22 cellular contexts compared by ENCODE assay signal in genomic region chr22:47093720-47094119, GRCh38.
DNase-seq lines count a peak whose midpoint lies in the region; ATAC-seq, FAIRE-seq and TF ChIP-seq lines count a peak whose summit lies in the region.
"Had no signal": no experiment of that assay in that cellular context is flagged by ENCODE, and none has a peak within 500 bp of the region (broad histone marks: within the 10 kb centered on the region; RNA-seq: fewer than 3 reads in every experiment).

No MANE protein-coding gene starts in this region.

- peaks cover 42% of the 10 kb centered on the region for H3K4me1 Mint-ChIP-seq in activated T-helper 17 cell treated with anti-CD3 and anti-CD28 coated beads, Interleukin-2, amount 50 U/mL, for 72 hours
- peaks cover 12% of the 10 kb centered on the region for H3K4me1 Mint-ChIP-seq in osteocyte (ENCODE audit: unreplicated experiment)

- in situ Hi-C loops in GM13977 (cut with MboI; ENCODE audit: low pct_unique_long_range_greater_than_20kb, low sequenced_read_pairs, unreplicated experiment) = no loop called here

- peak; percentile 56 for FAIRE-seq in urothelium cell line (lab: Jason Lieb, UNC)
- FAIRE-seq: A204.1, GM12878, GM18507 had no signal

- peak overlapping the region; percentile 25 for H3K4me3 Mint-ChIP-seq in activated T-helper 17 cell treated with anti-CD3 and anti-CD28 coated beads, Interleukin-2, amount 50 U/mL, for 72 hours
- no peak overlapping the region for H3K4me3 Mint-ChIP-seq in osteocyte (ENCODE audit: unreplicated experiment)
- H3K4me3 Mint-ChIP-seq: B cell; CD4-positive, CD25-positive, alpha-beta regulatory T cell; CD8-positive, alpha-beta T cell; GM23338; H9; HFFc6 had no signal

- no peaks in the 10 kb centered on the region for H3K27me3 Mint-ChIP-seq in activated T-helper 17 cell treated with anti-CD3 and anti-CD28 coated beads, Interleukin-2, amount 50 U/mL, for 72 hours
- H3K27me3 Mint-ChIP-seq in osteocyte (ENCODE audit: unreplicated experiment) = no peaks in the 10 kb centered on the region
- H3K27me3 Mint-ChIP-seq: B cell; CD4-positive, CD25-positive, alpha-beta regulatory T cell had no signal

- peaks cover 12% of the 10 kb centered on the region for H3K9me3 Mint-ChIP-seq in activated T-helper 17 cell treated with anti-CD3 and anti-CD28 coated beads, Interleukin-2, amount 50 U/mL, for 72 hours
- H3K9me3 Mint-ChIP-seq in osteocyte (ENCODE audit: unreplicated experiment) = peaks cover 8% of the 10 kb centered on the region
- H3K9me3 Mint-ChIP-seq: CD8-positive, alpha-beta T cell had no signal

- no peak overlapping the region for H3K27ac Mint-ChIP-seq in activated T-helper 17 cell treated with anti-CD3 and anti-CD28 coated beads, Interleukin-2, amount 50 U/mL, for 72 hours
- no peak overlapping the region for H3K27ac Mint-ChIP-seq in osteocyte (ENCODE audit: unreplicated experiment)
- H3K27ac Mint-ChIP-seq: B cell; CD8-positive, alpha-beta T cell; GM23338; H9; HFFc6 had no signal

- DNase-seq in activated CD8-positive, alpha-beta memory T cell treated with anti-CD3 and anti-CD28 coated beads for 24 hours = peak; percentile 11
- DNase-seq in activated CD8-positive, alpha-beta memory T cell treated with anti-CD3 and anti-CD28 coated beads, Interleukin-2, amount 50 U/mL, for 4 hours = no peak
- peak; percentile 36 for DNase-seq in osteocyte (ENCODE audit: extremely low spot score, unreplicated experiment)
- DNase-seq in urothelium cell line (ENCODE audit: low spot score) = no peak
- no peak for DNase-seq in GM13977 (ENCODE audit: low spot score)
- DNase-seq: Caco-2; CD4-positive, CD25-positive, alpha-beta regulatory T cell; CD8-positive, alpha-beta T cell; DMS153; EL; GDM1; H9; HFFc6 had no signal

- TF ChIP-seq CTCF in osteocyte (IDR thresholded peaks at IDR 0.05) = no peak
- no peak for TF ChIP-seq CTCF in GM13977 (IDR thresholded peaks at IDR 0.05; ENCODE audit: extremely low read depth, insufficient read depth, missing control alignments)

- ATAC-seq in activated T-helper 17 cell treated with anti-CD3 and anti-CD28 coated beads, Interleukin-2, amount 50 U/mL, for 72 hours (replicated peaks) = no peak
- no peak for ATAC-seq in GM21515 (IDR thresholded peaks at IDR 0.05; ENCODE audit: unreplicated experiment)
- no peak for ATAC-seq in HG02588 (IDR thresholded peaks at IDR 0.05; ENCODE audit: unreplicated experiment)
- ATAC-seq: CD8-positive, alpha-beta T cell; GM12878; GM23338; HCT116 had no signal

- H3K36me3 Mint-ChIP-seq in activated T-helper 17 cell treated with anti-CD3 and anti-CD28 coated beads, Interleukin-2, amount 50 U/mL, for 72 hours (ENCODE audit: low read depth) = peaks cover 33% of the 10 kb centered on the region
- no peaks in the 10 kb centered on the region for H3K36me3 Mint-ChIP-seq in osteocyte (ENCODE audit: unreplicated experiment)

Comparison
In these comparisons a context has a peak if more than half of its experiments do, and no peak if none do; other contexts are left out.
1. DNase-seq: peak in activated CD8-positive, alpha-beta memory T cell treated with anti-CD3 and anti-CD28 coated beads for 24 hours (single experiment) and osteocyte (single experiment); none in activated CD8-positive, alpha-beta memory T cell treated with anti-CD3 and anti-CD28 coated beads, Interleukin-2, amount 50 U/mL, for 4 hours (single experiment), urothelium cell line (single experiment) and GM13977 (single experiment).